ENCODE assay signal across 24 cellular contexts in genomic region chr4:130067419-130067818, GRCh38.
"Had no signal": no experiment of that assay in that cellular context is flagged by ENCODE, and none has a peak within 500 bp of the region (broad histone marks: within the 10 kb centered on the region; RNA-seq: fewer than 3 reads in every experiment).

No MANE protein-coding gene starts in this region.

- H3K27me3 Mint-ChIP-seq: dendritic cell treated with granulocyte-macrophage colony-stimulating factor and Interleukin-4, amounts not matched to agents 40 ng/mL and 50 ng/mL, for 4 days; effector memory CD8-positive, alpha-beta T cell had no signal

- FAIRE-seq: endometrium, frontal cortex, islet of Langerhans, keratinocyte had no signal

- H3K4me1 ChIP-seq: colonic mucosa, foreskin keratinocyte, gastroesophageal sphincter, heart left ventricle, left ventricle myocardium inferior, lower lobe of right lung had no signal

- H3K27ac ChIP-seq: colonic mucosa, epithelial cell of prostate, foreskin keratinocyte, gastroesophageal sphincter, heart left ventricle, left ventricle myocardium inferior, lower lobe of right lung had no signal

- H3K36me3 Mint-ChIP-seq: mesothelial cell of epicardium had no signal

- H3K27me3 ChIP-seq: colonic mucosa, foreskin keratinocyte, gastroesophageal sphincter, heart left ventricle had no signal

- ATAC-seq: effector memory CD8-positive, alpha-beta T cell; esophagus mucosa; foreskin keratinocyte; gastroesophageal sphincter; heart left ventricle; left cardiac atrium; lower lobe of right lung; mucosa of descending colon had no signal

- H3K4me3 Mint-ChIP-seq: dendritic cell treated with granulocyte-macrophage colony-stimulating factor and Interleukin-4, amounts not matched to agents 40 ng/mL and 50 ng/mL, for 4 days; effector memory CD8-positive, alpha-beta T cell; endodermal cell; mesothelial cell of epicardium had no signal

- H3K27ac Mint-ChIP-seq: dendritic cell treated with granulocyte-macrophage colony-stimulating factor and Interleukin-4, amounts not matched to agents 40 ng/mL and 50 ng/mL, for 4 days; effector memory CD8-positive, alpha-beta T cell; endodermal cell; mesothelial cell of epicardium had no signal

- H3K4me1 Mint-ChIP-seq: mesothelial cell of epicardium had no signal

- H3K9me3 Mint-ChIP-seq: dendritic cell treated with granulocyte-macrophage colony-stimulating factor and Interleukin-4, amounts not matched to agents 40 ng/mL and 50 ng/mL, for 4 days had no signal

- H3K4me3 ChIP-seq: colonic mucosa, gastroesophageal sphincter, heart left ventricle, left ventricle myocardium inferior, lower lobe of right lung, mucosa of descending colon had no signal

- H3K36me3 ChIP-seq: colonic mucosa, gastroesophageal sphincter, heart left ventricle, left ventricle myocardium inferior, lower lobe of right lung had no signal

- H3K9me3 ChIP-seq: colonic mucosa, gastroesophageal sphincter, lower lobe of right lung, mucosa of descending colon had no signal

- DNase-seq: cerebellar nuclear complex; colonic mucosa; cortex of kidney; effector CD8-positive, alpha-beta T cell; effector memory CD8-positive, alpha-beta T cell; endodermal cell; erythroblast; foreskin keratinocyte; heart left ventricle; hippocampal formation; left cardiac atrium; left ventricle myocardium inferior; lower lobe of right lung; mesenchymal stem cell; mucosa of descending colon had no signal
